Comparison of ENCODE assay signal across 11 cellular contexts in genomic region chr6:4351506-4351852, GRCh38.
DNase-seq lines count a peak whose midpoint lies in the region; ATAC-seq and TF ChIP-seq lines count a peak whose summit lies in the region.
"Had no signal": no experiment of that assay in that cellular context is flagged by ENCODE, and none has a peak within 500 bp of the region (broad histone marks: within the 10 kb centered on the region; RNA-seq: fewer than 3 reads in every experiment).

No MANE protein-coding gene starts in this region.

- H3K4me1 ChIP-seq in PC-3 (ENCODE audit: insufficient read depth, low read length) (peaks cover 39% of the 10 kb centered on the region), lower lobe of right lung (peaks cover 23% of the 10 kb centered on the region), subcutaneous abdominal adipose tissue (ENCODE audit: control insufficient read depth in 5 of 5, insufficient read depth in 5 of 5, low read length in 5 of 5) (peaks cover 9 to 31% (median 19%) of the 10 kb centered on the region in 5 donors)
- H3K4me1 ChIP-seq: prostate gland had no signal

- H3K27ac ChIP-seq in PC-3 (ENCODE audit: low read length) (peak overlapping the region; percentile 81), dorsolateral prefrontal cortex (peak overlapping the region in 55 of 59 donors; percentile 13 to 87 (median 73)), lower lobe of right lung (peak overlapping the region; percentile 46), subcutaneous abdominal adipose tissue (ENCODE audit: low read depth, low read length) (peak overlapping the region; percentile 47)
- H3K27ac ChIP-seq: prostate gland had no signal

- peak overlapping the region; percentile 85 for H2AFZ ChIP-seq in PC-3 (ENCODE audit: low read length)

- intact Hi-C loops in PC-3 (cut with micrococcal nuclease) (loop anchor here (2.0 to 10.0 kb wide), 4 partner anchors 31 to 423 kb away; partner anchors contain the start of gene CDYL), dorsolateral prefrontal cortex (cut with DNase I) (loop anchor here in 1 of 2 donors (5.0 kb wide), 2 partner anchors 431 to 581 kb away; no protein-coding TSS in a partner anchor), lower lobe of right lung (cut with DNase I) (no loop called here)

- BruUV-seq in PC-3 (replicated peaks; lab: Mats Ljungman, UMichigan), result no TSS peak

- no peaks in the 10 kb centered on the region for H3K9me3 ChIP-seq in PC-3 (ENCODE audit: low read length)
- no peaks in the 10 kb centered on the region for H3K9me3 ChIP-seq in lower lobe of right lung
- H3K9me3 ChIP-seq in subcutaneous abdominal adipose tissue (ENCODE audit: control insufficient read depth in 5 of 5, low read length in 5 of 5), result no peaks in the 10 kb centered on the region
- H3K9me3 ChIP-seq: prostate gland had no signal

- no peaks in the 10 kb centered on the region for H3K36me3 ChIP-seq in PC-3 (ENCODE audit: low read depth, low read length)
- H3K36me3 ChIP-seq in lower lobe of right lung, result no peaks in the 10 kb centered on the region
- H3K36me3 ChIP-seq in subcutaneous abdominal adipose tissue (ENCODE audit: control insufficient read depth in 5 of 5, insufficient read depth in 5 of 5, low read length in 5 of 5), result no peaks in the 10 kb centered on the region
- H3K36me3 ChIP-seq: prostate gland had no signal

- TF ChIP-seq CTCF in PC-3 (conservative IDR thresholded peaks at IDR 0.05; ENCODE audit: low read depth, low read length) (no peak), dorsolateral prefrontal cortex (IDR thresholded peaks at IDR 0.05 in 54 of 56, conservative IDR thresholded peaks at IDR 0.05 in 2 of 56; ENCODE audit: low read depth in 1 of 56, partially characterized antibody in 56 of 56) (no peak), lower lobe of right lung (IDR thresholded peaks at IDR 0.05) (no peak)

- DNase-seq in PC-3 (no peak), dorsolateral prefrontal cortex (no peak), lower lobe of right lung (no peak), NCI-H2107 (lab: John Stamatoyannopoulos, UW) (no peak), T-helper 9 cell (no peak)
- DNase-seq in activated CD4-positive, alpha-beta T cell treated with anti-CD3 and anti-CD28 coated beads, Interleukin-2, amount 50 U/mL, for 1 hour, result no peak
- DNase-seq: CD8-positive, alpha-beta T cell had no signal

- H3K27me3 ChIP-seq in PC-3 (ENCODE audit: low read length) (no peaks in the 10 kb centered on the region), dorsolateral prefrontal cortex (no peaks in the 10 kb centered on the region), lower lobe of right lung (ENCODE audit: low read depth) (no peaks in the 10 kb centered on the region), subcutaneous abdominal adipose tissue (ENCODE audit: control insufficient read depth in 5 of 5, insufficient read depth in 4 of 5, low read length in 5 of 5) (no peaks in the 10 kb centered on the region)

- H3K79me2 ChIP-seq in PC-3 (ENCODE audit: low read length), result no peaks in the 10 kb centered on the region

- POLR2A ChIA-PET in PC-3 (lab: Charles Lee; ENCODE audit: unreplicated experiment), result interaction anchor here (0.6 to 1.0 kb wide), 2 partner anchors 31 to 45 kb away, joined by 3 to 4 read pairs; no protein-coding TSS in a partner anchor

- no peaks in the 10 kb centered on the region for H4K20me1 ChIP-seq in PC-3 (ENCODE audit: low read length)

- ATAC-seq in PC-3 (peak; percentile 12), lower lobe of right lung (no peak), GM21447 (IDR thresholded peaks at IDR 0.05; ENCODE audit: unreplicated experiment) (no peak)
- ATAC-seq: CD8-positive, alpha-beta T cell had no signal

- CTCF ChIA-PET in PC-3 (lab: Charles Lee), result interaction anchor here (1.0 kb wide), 1 partner anchor 69 kb away, joined by 3 read pairs; no protein-coding TSS in a partner anchor

- H3K9ac ChIP-seq in PC-3 (ENCODE audit: low read length), result peak overlapping the region; percentile 60
- peak overlapping the region in 4 of 5 donors; percentile 7 to 50 (median 30) for H3K9ac ChIP-seq in subcutaneous abdominal adipose tissue (ENCODE audit: low read length in 5 of 5)

- no peaks in the 10 kb centered on the region for H3K9me2 ChIP-seq in PC-3 (replicated peaks; ENCODE audit: low read length)

- H3K4me2 ChIP-seq in PC-3 (ENCODE audit: low read length), result peak overlapping the region; percentile 82

- H3K4me3 ChIP-seq in PC-3 (ENCODE audit: low read length) (peak overlapping the region; percentile 61), dorsolateral prefrontal cortex (peak overlapping the region in 57 of 59 donors; percentile 1 to 65 (median 41)), lower lobe of right lung (no peak overlapping the region), subcutaneous abdominal adipose tissue (ENCODE audit: low read depth in 1 of 5, low read length in 5 of 5) (peak overlapping the region; percentile 8 to 65 (median 49))
- H3K4me3 ChIP-seq: K562, prostate gland had no signal

- no peaks in the 10 kb centered on the region for H3F3A ChIP-seq in PC-3 (ENCODE audit: low read length, unreplicated experiment)
